In genomic region chr1:118049981-118050380, GRCh38 we compare ENCODE assay signal across 18 cellular contexts.
"Had no signal": no experiment of that assay in that cellular context is flagged by ENCODE, and none has a peak within 500 bp of the region (broad histone marks: within the 10 kb centered on the region; RNA-seq: fewer than 3 reads in every experiment).

No MANE protein-coding gene starts in this region.

- H2AFZ ChIP-seq: neural progenitor cell had no signal

- H3K4me3 ChIP-seq: cardiac muscle cell, esophagus squamous epithelium, neural progenitor cell, ovary, psoas muscle, tibial artery had no signal

- H3K36me3 ChIP-seq: cardiac muscle cell, esophagus squamous epithelium, neural progenitor cell, ovary, tibial artery had no signal

- H3K4me2 ChIP-seq: neural progenitor cell had no signal

- DNase-seq: activated CD4-positive, alpha-beta T cell treated with anti-CD3 and anti-CD28 coated beads, Interleukin-2, amount 10 ng/mL, durations not matched to agents 7 days and 5 days; activated CD8-positive, alpha-beta T cell treated with anti-CD3 and anti-CD28 coated beads, Interleukin-2, amount 10 ng/mL, durations not matched to agents 7 days and 5 days; activated naive CD4-positive, alpha-beta T cell treated with Interleukin-2 at 50 U/mL for 16 hours; activated naive CD8-positive, alpha-beta T cell treated with anti-CD3 and anti-CD28 coated beads, Interleukin-2, amount 10 ng/mL, durations not matched to agents 7 days and 5 days; activated T-cell treated with anti-CD3 and anti-CD28 coated beads, Interleukin-2, amount 50 U/mL, for 24 hours; amygdala; effector CD8-positive, alpha-beta T cell; esophagus squamous epithelium; mesendoderm; naive thymus-derived CD4-positive, alpha-beta T cell; ovary; psoas muscle; stimulated activated CD4-positive, alpha-beta T cell treated with anti-CD3 and anti-CD28 coated beads, Interleukin-4, amount 100 ng/mL, for 24 hours; stimulated activated naive B cell treated with anti-CD40 and anti-IgM and Interleukin-4, amounts not matched to agents 10 μg/mL and 1 μg/mL and 100 μg/mL, for 72 hours; T1000; tibial artery had no signal

- H3K4me1 ChIP-seq: esophagus squamous epithelium, neural progenitor cell, psoas muscle, tibial artery had no signal

- H3K9me3 ChIP-seq: esophagus squamous epithelium, ovary, psoas muscle, tibial artery had no signal

- H3K27me3 ChIP-seq: cardiac muscle cell, esophagus squamous epithelium, neural progenitor cell, ovary, tibial artery had no signal

- H3K27ac ChIP-seq: cardiac muscle cell, esophagus squamous epithelium, neural progenitor cell, ovary, psoas muscle, tibial artery had no signal
